In genomic region chr2:64913357-64913869, GRCh38 we compare ENCODE assay signal across 9 cellular contexts.
DNase-seq lines count a peak whose midpoint lies in the region; ATAC-seq and TF ChIP-seq lines count a peak whose summit lies in the region.
"Had no signal": no experiment of that assay in that cellular context is flagged by ENCODE, and none has a peak within 500 bp of the region (broad histone marks: within the 10 kb centered on the region; RNA-seq: fewer than 3 reads in every experiment).

No MANE protein-coding gene starts in this region.

- no peak overlapping the region for H3K27ac Mint-ChIP-seq in chondrocyte (ENCODE audit: unreplicated experiment)
- H3K27ac Mint-ChIP-seq: stimulated activated naive CD8-positive, alpha-beta T cell treated with anti-CD3 and anti-CD28 coated beads, Interleukin-15, Interleukin-2, amounts not matched to agents 100 ng/mL and 50 ng/mL, for 24 hours had no signal

- no peak for ATAC-seq in GM18498 (IDR thresholded peaks at IDR 0.05; ENCODE audit: unreplicated experiment)

- no peak overlapping the region for H3K4me3 Mint-ChIP-seq in chondrocyte (ENCODE audit: unreplicated experiment)
- H3K4me3 Mint-ChIP-seq: stimulated activated naive CD8-positive, alpha-beta T cell treated with anti-CD3 and anti-CD28 coated beads, Interleukin-15, Interleukin-2, amounts not matched to agents 100 ng/mL and 50 ng/mL, for 24 hours had no signal

- TF ChIP-seq CTCF in chondrocyte (IDR thresholded peaks at IDR 0.05), result peak; percentile 50

- peaks cover 5% of the 10 kb centered on the region for H3K27me3 Mint-ChIP-seq in chondrocyte (ENCODE audit: low read depth)
- H3K27me3 Mint-ChIP-seq: stimulated activated naive CD8-positive, alpha-beta T cell treated with anti-CD3 and anti-CD28 coated beads, Interleukin-15, Interleukin-2, amounts not matched to agents 100 ng/mL and 50 ng/mL, for 24 hours had no signal

- no peaks in the 10 kb centered on the region for H3K9me3 Mint-ChIP-seq in chondrocyte (ENCODE audit: low read depth)
- H3K9me3 Mint-ChIP-seq: stimulated activated naive CD8-positive, alpha-beta T cell treated with anti-CD3 and anti-CD28 coated beads, Interleukin-15, Interleukin-2, amounts not matched to agents 100 ng/mL and 50 ng/mL, for 24 hours had no signal

- no peaks in the 10 kb centered on the region for H3K36me3 Mint-ChIP-seq in chondrocyte (ENCODE audit: low read depth)

- DNase-seq in 8988T, result peak; percentile 34
- peak; percentile 6 for DNase-seq in ELR (ENCODE audit: low read depth)
- peak; percentile 17 for DNase-seq in NCI-H2171 treated with DMSO at 0.1 percent for 48 hours (lab: John Stamatoyannopoulos, UW)
- DNase-seq in chondrocyte (ENCODE audit: low spot score), result no peak
- DNase-seq in T1000 (lab: John Stamatoyannopoulos, UW), result no peak
- DNase-seq in glomerular visceral epithelial cell (ENCODE audit: extremely low spot score), result no peak
- no peak for DNase-seq in NCI-H1048 (lab: John Stamatoyannopoulos, UW)

- peaks cover 19% of the 10 kb centered on the region for H3K4me1 Mint-ChIP-seq in chondrocyte (ENCODE audit: low read depth)

Comparison
In these comparisons a context has a peak if more than half of its experiments do, and no peak if none do; other contexts are left out.
1. DNase-seq: peak in 8988T (single experiment), ELR (single experiment) and NCI-H2171 treated with DMSO at 0.1 percent for 48 hours (single experiment); none in chondrocyte (single experiment), T1000 (single experiment), glomerular visceral epithelial cell (single experiment) and NCI-H1048 (single experiment).